8 cellular contexts compared by ENCODE assay signal in genomic region chr6:130575971-130576370, GRCh38.
DNase-seq lines count a peak whose midpoint lies in the region; ATAC-seq lines count a peak whose summit lies in the region.

No MANE protein-coding gene starts in this region.

- H3K4me3 Mint-ChIP-seq in immature natural killer cell = peak overlapping the region; percentile 56 to 82 (median 66)

- peaks cover 0 to 4% (median 0%) of the 10 kb centered on the region in 3 donors for H3K36me3 Mint-ChIP-seq in immature natural killer cell

- H3K27ac Mint-ChIP-seq in immature natural killer cell = peak overlapping the region in 5 of 6 donors; percentile 19 to 76 (median 62)

- peak in 4 of 5 donors; percentile 15 to 92 (median 26) for DNase-seq in T-helper 1 cell
- DNase-seq in immature natural killer cell = peak; percentile 54 to 70 (median 64)
- no peak for DNase-seq in NCI-H187 (lab: John Stamatoyannopoulos, UW)
- DNase-seq in NCI-H2107 (lab: John Stamatoyannopoulos, UW) = no peak
- DNase-seq in pons (ENCODE audit: low spot score) = no peak
- DNase-seq in NCI-H146 treated with DMSO at 0.1 percent for 48 hours (lab: John Stamatoyannopoulos, UW; ENCODE audit: unreplicated experiment) = no peak

- peaks cover 0 to 4% (median 2%) of the 10 kb centered on the region in 3 donors for H3K27me3 Mint-ChIP-seq in immature natural killer cell (ENCODE audit: low read depth in 3 of 3)

- peaks cover 37 to 39% of the 10 kb centered on the region in 2 donors for H3K4me1 Mint-ChIP-seq in immature natural killer cell

- ATAC-seq in GM18498 (IDR thresholded peaks at IDR 0.05; ENCODE audit: unreplicated experiment) (peak; percentile 99), HG02678 (IDR thresholded peaks at IDR 0.05; ENCODE audit: unreplicated experiment) (peak; percentile 100)

- H3K9me3 Mint-ChIP-seq in immature natural killer cell = no peaks in the 10 kb centered on the region

Comparison
In these comparisons a context has a peak if more than half of its experiments do, and no peak if none do; other contexts are left out.
1. DNase-seq: peak in T-helper 1 cell (4 of 5) and immature natural killer cell (3 of 3); none in NCI-H187 (0 of 2), NCI-H2107 (single experiment), pons (single experiment) and NCI-H146 treated with DMSO at 0.1 percent for 48 hours (single experiment).